Comparison of ENCODE assay signal across 8 cellular contexts in the genomic region with DNA sequence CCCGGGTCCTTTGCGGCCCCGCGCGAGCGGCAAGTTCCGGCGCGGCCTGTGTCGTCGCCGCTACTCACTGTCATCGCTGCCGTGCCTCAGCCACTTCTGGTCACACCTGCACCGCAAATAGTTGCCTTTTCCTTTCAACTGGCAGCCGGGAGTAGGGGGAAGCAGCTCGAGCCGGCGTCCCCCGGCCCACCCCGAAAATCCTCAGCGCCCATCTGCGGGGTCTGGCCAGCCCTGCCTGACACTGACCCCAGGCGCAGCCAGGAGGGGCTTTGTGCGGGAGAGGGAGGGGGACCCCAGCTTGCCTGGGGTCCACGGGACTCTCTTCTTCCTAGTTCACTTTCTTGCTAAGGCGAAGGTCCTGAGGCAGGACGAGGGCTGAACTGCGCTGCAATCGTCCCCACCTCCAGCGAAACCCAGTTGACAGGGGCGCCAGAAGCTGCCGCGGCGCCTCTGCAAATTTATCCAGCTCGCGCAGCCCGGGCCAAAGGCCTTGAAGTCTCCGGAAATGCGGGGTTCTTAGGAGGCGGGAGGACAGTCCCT. TPM values are rescaled to one million over a fixed set of nuclear protein-coding genes. Genes with fewer than 3 reads are reported as not detected.
DNase-seq lines count a peak whose midpoint lies in the region; ATAC-seq and TF ChIP-seq lines count a peak whose summit lies in the region.

No MANE protein-coding gene starts in this region.

- peaks cover 96% of the 10 kb centered on the region for H3K27me3 ChIP-seq in HL-60 (ENCODE audit: insufficient read depth, poor library complexity, severe bottlenecking)
- H3K27me3 ChIP-seq in effector memory CD4-positive, alpha-beta T cell (replicated peaks; ENCODE audit: control insufficient read depth, insufficient read depth, low read length, poor library complexity, severe bottlenecking) = peaks cover 63% of the 10 kb centered on the region

- peaks cover 27% of the 10 kb centered on the region for H3K4me1 Mint-ChIP-seq in CD14-positive monocyte
- H3K4me1 Mint-ChIP-seq in progenitor cell of endocrine pancreas (ENCODE audit: low read depth) = peaks cover 34% of the 10 kb centered on the region

- no peaks in the 10 kb centered on the region for H3K36me3 ChIP-seq in effector memory CD4-positive, alpha-beta T cell (ENCODE audit: control insufficient read depth, insufficient read depth, low read length)

- no peaks in the 10 kb centered on the region for H3K9me3 ChIP-seq in effector memory CD4-positive, alpha-beta T cell (ENCODE audit: control insufficient read depth, low read length)

- H3K27ac Mint-ChIP-seq in CD14-positive monocyte (no peak overlapping the region), progenitor cell of endocrine pancreas (peak overlapping the region; percentile 98)

- peaks cover 94 to 99% (median 95%) of the 10 kb centered on the region in 3 donors for H3K27me3 Mint-ChIP-seq in CD14-positive monocyte (ENCODE audit: low read depth in 3 of 3)
- no peaks in the 10 kb centered on the region for H3K27me3 Mint-ChIP-seq in progenitor cell of endocrine pancreas

- no peak overlapping the region for H3K27ac ChIP-seq in HL-60 (replicated peaks)
- H3K27ac ChIP-seq in effector memory CD4-positive, alpha-beta T cell (ENCODE audit: insufficient read depth, low read length, poor library complexity, severe bottlenecking) = no peak overlapping the region

- H3K36me3 Mint-ChIP-seq in CD14-positive monocyte (peaks cover 4 to 8% of the 10 kb centered on the region in 2 donors), progenitor cell of endocrine pancreas (ENCODE audit: insufficient read depth) (peaks cover 47% of the 10 kb centered on the region)

- ATAC-seq in GM18858 (IDR thresholded peaks at IDR 0.05; ENCODE audit: unreplicated experiment) = no peak

- TF ChIP-seq CTCF in CD14-positive monocyte (IDR thresholded peaks at IDR 0.05) (no peak), HL-60 (IDR thresholded peaks at IDR 0.05; ENCODE audit: insufficient read depth, low read length) (no peak), progenitor cell of endocrine pancreas (IDR thresholded peaks at IDR 0.05; ENCODE audit: unreplicated experiment) (no peak)

- H3K9me3 Mint-ChIP-seq in CD14-positive monocyte (peaks cover 0 to 30% (median 15%) of the 10 kb centered on the region in 7 donors), progenitor cell of endocrine pancreas (ENCODE audit: low read depth) (no peaks in the 10 kb centered on the region)

- intact Hi-C loops in CD14-positive monocyte (cut with micrococcal nuclease) = no loop called here

- H3K4me1 ChIP-seq in effector memory CD4-positive, alpha-beta T cell (ENCODE audit: control insufficient read depth, insufficient read depth, low read length, poor library complexity, severe bottlenecking) = peaks cover 29% of the 10 kb centered on the region

- DNase-seq in CD14-positive monocyte (ENCODE audit: low spot score) (no peak), HL-60 (ENCODE audit: low read depth in 1 of 2, low spot score in 1 of 2) (peak in 1 of 2 experiments; percentile 14), progenitor cell of endocrine pancreas (ENCODE audit: low spot score, unreplicated experiment) (no peak), SKM-1 (lab: John Stamatoyannopoulos, UW; ENCODE audit: unreplicated experiment) (no peak), GM19238 (ENCODE audit: insufficient read length, low spot score) (no peak), activated gamma-delta T cell (lab: John Stamatoyannopoulos, UW) (no peak)
- no peak for DNase-seq in effector memory CD4-positive, alpha-beta T cell

- peak overlapping the region; percentile 37 to 88 for H3K4me3 Mint-ChIP-seq in CD14-positive monocyte
- H3K4me3 Mint-ChIP-seq in progenitor cell of endocrine pancreas (ENCODE audit: low read depth) = peak overlapping the region; percentile 99

- H3K4me3 ChIP-seq in HL-60 (replicated peaks; ENCODE audit: insufficient read depth, low read length) = peak overlapping the region; percentile 43
- peak overlapping the region; percentile 42 for H3K4me3 ChIP-seq in effector memory CD4-positive, alpha-beta T cell (ENCODE audit: insufficient read depth, low read depth, low read length, poor library complexity, severe bottlenecking)

RNA-seq across cellular contexts. Expression of a gene that starts 1.7 kb away (rescaled TPM):
- not detected for polyA plus RNA-seq in CD14-positive monocyte
- 260 and 303 TPM in 2 replicates for total RNA-seq in progenitor cell of endocrine pancreas

RNA-seq across cellular contexts. Expression of a gene that starts 47.6 kb away (rescaled TPM):
- polyA plus RNA-seq in CD14-positive monocyte = not detected
- total RNA-seq in progenitor cell of endocrine pancreas = 24.8 and 31.0 TPM in 2 replicates
